ENCODE assay signal across 9 cellular contexts in genomic region chr13:80363890-80364503, GRCh38. TPM values are rescaled to one million over a fixed set of nuclear protein-coding genes. Genes with fewer than 3 reads are reported as not detected.
A peak's percentile ranks its signal among the peaks of the same experiment; 100 is the strongest.
DNase-seq lines count a peak whose midpoint lies in the region; ATAC-seq and TF ChIP-seq lines count a peak whose summit lies in the region.
"Had no signal": no experiment of that assay in that cellular context is flagged by ENCODE, and none has a peak within 500 bp of the region (broad histone marks: within the 10 kb centered on the region; RNA-seq: fewer than 3 reads in every experiment).

No MANE protein-coding gene starts in this region.

- no peaks in the 10 kb centered on the region for H3K27me3 Mint-ChIP-seq in brain
- H3K27me3 Mint-ChIP-seq in effector memory CD8-positive, alpha-beta T cell: no peaks in the 10 kb centered on the region

- in situ Hi-C loops in G401 (cut with HindIII; ENCODE audit: low sequenced_read_pairs): no loop called here

- peak overlapping the region in 1 of 5 experiments; percentile 33 for H3K4me3 Mint-ChIP-seq in brain
- no peak overlapping the region for H3K4me3 Mint-ChIP-seq in effector memory CD8-positive, alpha-beta T cell
- H3K4me3 Mint-ChIP-seq: T-helper 1 cell treated with Interleukin-12 subunit alpha and Interleukin-12 subunit beta and Interleukin-4 antibody, amounts not matched to agents 30 μg/mL and 1 μg/mL, for 36 hours had no signal

- no peaks in the 10 kb centered on the region for H3K36me3 Mint-ChIP-seq in brain
- no peaks in the 10 kb centered on the region for H3K36me3 Mint-ChIP-seq in effector memory CD8-positive, alpha-beta T cell (ENCODE audit: insufficient read depth)

- H3K9me3 Mint-ChIP-seq in brain: peaks cover 0 to 4% (median 0%) of the 10 kb centered on the region in 5 experiments
- H3K9me3 Mint-ChIP-seq in effector memory CD8-positive, alpha-beta T cell: no peaks in the 10 kb centered on the region
- H3K9me3 Mint-ChIP-seq: T-helper 1 cell treated with Interleukin-12 subunit alpha and Interleukin-12 subunit beta and Interleukin-4 antibody, amounts not matched to agents 30 μg/mL and 1 μg/mL, for 36 hours had no signal

- ATAC-seq in GM21717 (IDR thresholded peaks at IDR 0.05; ENCODE audit: unreplicated experiment): no peak
- ATAC-seq in effector memory CD8-positive, alpha-beta T cell (replicated peaks): no peak

- TF ChIP-seq CTCF in brain (conservative IDR thresholded peaks at IDR 0.05): peak; percentile 86 to 87

- H3K27ac Mint-ChIP-seq in brain: no peak overlapping the region
- no peak overlapping the region for H3K27ac Mint-ChIP-seq in effector memory CD8-positive, alpha-beta T cell
- H3K27ac Mint-ChIP-seq: T-helper 1 cell treated with Interleukin-12 subunit alpha and Interleukin-12 subunit beta and Interleukin-4 antibody, amounts not matched to agents 30 μg/mL and 1 μg/mL, for 36 hours had no signal

- peak; percentile 70 for DNase-seq in G401 (ENCODE audit: low spot score)
- peak; percentile 24 for DNase-seq in NCI-H1092 (lab: John Stamatoyannopoulos, UW)
- DNase-seq in medulla oblongata (ENCODE audit: extremely low spot score): peak; percentile 62
- no peak for DNase-seq in GOT3 (lab: John Stamatoyannopoulos, UW)
- DNase-seq in effector memory CD8-positive, alpha-beta T cell: no peak
- no peak for DNase-seq in NCI-H2107 treated with DMSO at 0.1 percent for 48 hours (lab: John Stamatoyannopoulos, UW; ENCODE audit: unreplicated experiment)

- peaks cover 45% of the 10 kb centered on the region for H3K4me1 Mint-ChIP-seq in brain
- peaks cover 0 to 2% of the 10 kb centered on the region in 2 donors for H3K4me1 Mint-ChIP-seq in effector memory CD8-positive, alpha-beta T cell (ENCODE audit: low read depth in 2 of 2)

RNA-seq across cellular contexts. Expression of gene SPRY2, which starts 23.1 kb away (rescaled TPM):
- 0.24 and 0.49 TPM in 2 replicates for total RNA-seq in G401 (2014; rRNA removed; shearing (Covaris generic))
- 19.5 TPM for polyA plus RNA-seq in brain (ENCODE audit: insufficient read depth, low read depth, low replicate concordance)

Comparison
In these comparisons a context has a peak if more than half of its experiments do, and no peak if none do; other contexts are left out.
1. DNase-seq: peak in G401 (single experiment), NCI-H1092 (single experiment) and medulla oblongata (single experiment); none in GOT3 (single experiment), effector memory CD8-positive, alpha-beta T cell (0 of 3) and NCI-H2107 treated with DMSO at 0.1 percent for 48 hours (single experiment).